In genomic region chr1:203263496-203263895, GRCh38 we compare ENCODE assay signal across 25 cellular contexts. TPM values are rescaled to one million over a fixed set of nuclear protein-coding genes. Genes with fewer than 3 reads are reported as not detected.
DNase-seq lines count a peak whose midpoint lies in the region; ATAC-seq and TF ChIP-seq lines count a peak whose summit lies in the region.
"Had no signal": no experiment of that assay in that cellular context is flagged by ENCODE, and none has a peak within 500 bp of the region (broad histone marks: within the 10 kb centered on the region; RNA-seq: fewer than 3 reads in every experiment).

No MANE protein-coding gene starts in this region.

- TF ChIP-seq POLR2A in breast epithelium (IDR thresholded peaks at IDR 0.05) (no peak), uterus (IDR thresholded peaks at IDR 0.05) (no peak)

- H3K9ac ChIP-seq in mammary epithelial cell (ENCODE audit: insufficient read depth, low read length) (no peak overlapping the region), colonic mucosa (ENCODE audit: low read depth in 2 of 2, low read length in 2 of 2) (no peak overlapping the region)

- H3K27me3 ChIP-seq in breast epithelium (no peaks in the 10 kb centered on the region), mammary epithelial cell (ENCODE audit: insufficient read depth, low read length) (no peaks in the 10 kb centered on the region), foreskin keratinocyte (no peaks in the 10 kb centered on the region), uterus (no peaks in the 10 kb centered on the region), colonic mucosa (no peaks in the 10 kb centered on the region)
- H3K27me3 ChIP-seq: Peyer's patch had no signal

- no peaks in the 10 kb centered on the region for H4K20me1 ChIP-seq in mammary epithelial cell (ENCODE audit: insufficient read depth, low read length)

- dilution Hi-C loops in mammary epithelial cell (cut with HindIII; ENCODE audit: low sequenced_read_pairs): loop anchor here (10.0 kb wide), 1 partner anchor 229 kb away; no protein-coding TSS in a partner anchor

- no peak overlapping the region for H3K4me2 ChIP-seq in mammary epithelial cell (ENCODE audit: insufficient read depth, low read depth, low read length)
- H3K4me2 ChIP-seq: A549 had no signal

- H3K27ac ChIP-seq in breast epithelium (peak overlapping the region; percentile 22 to 78), mammary epithelial cell (ENCODE audit: insufficient read depth, low read depth, low read length) (no peak overlapping the region), foreskin keratinocyte (peak overlapping the region; percentile 76), uterus (peak overlapping the region; percentile 74 to 76), colonic mucosa (no peak overlapping the region)
- H3K27ac ChIP-seq: A549, C4-2B, coronary artery, neutrophil, Peyer's patch had no signal

- WGBS in mammary epithelial cell (ENCODE audit: low coverage, missing lambda C conversion rate): 96% methylated on average over 4 of the region's 10 CpGs

- H2AFZ ChIP-seq in mammary epithelial cell (ENCODE audit: low read depth, low read length): no peak overlapping the region

- no peaks in the 10 kb centered on the region for H3K79me2 ChIP-seq in mammary epithelial cell (ENCODE audit: insufficient read depth, low read length)

- ATAC-seq in foreskin keratinocyte: no peak
- ATAC-seq: A549; stimulated activated naive CD8-positive, alpha-beta T cell treated with anti-CD3 and anti-CD28 coated beads, Interleukin-15, amount 100 ng/mL, for 72 hours had no signal

- BruUV-seq in mammary epithelial cell (replicated peaks; lab: Mats Ljungman, UMichigan): no TSS peak

- H3K4me1 ChIP-seq in breast epithelium: no peaks in the 10 kb centered on the region
- H3K4me1 ChIP-seq in mammary epithelial cell (ENCODE audit: insufficient read depth, low read length): peaks cover 2% of the 10 kb centered on the region
- H3K4me1 ChIP-seq in foreskin keratinocyte: peaks cover 23% of the 10 kb centered on the region
- peaks cover 0 to 4% of the 10 kb centered on the region in 2 donors for H3K4me1 ChIP-seq in uterus
- no peaks in the 10 kb centered on the region for H3K4me1 ChIP-seq in colonic mucosa

- DNase-seq in breast epithelium (ENCODE audit: low spot score in 2 of 2) (no peak), mammary epithelial cell (no peak), NOMO-1 treated with dmso at 0.1 percent for 144 hours (lab: John Stamatoyannopoulos, UW; ENCODE audit: unreplicated experiment) (peak; percentile 9), foreskin keratinocyte (no peak), uterus (peak in 1 of 2 donors; percentile 45), GM13976 (ENCODE audit: low spot score) (no peak), activated gamma-delta T cell (lab: John Stamatoyannopoulos, UW) (no peak), colonic mucosa (no peak)
- DNase-seq: activated CD4-positive, alpha-beta T cell treated with anti-CD3 and anti-CD28 coated beads, Interleukin-2, amount 50 U/mL, for 48 hours; activated naive CD4-positive, alpha-beta T cell treated with anti-CD3 and anti-CD28 coated beads for 36 hours; activated T-cell treated with anti-CD3 and anti-CD28 coated beads for 4 hours; DMS153; kidney; NCI-H1092; NCI-H2107; NCI-H526; Peyer's patch; stimulated activated naive CD8-positive, alpha-beta T cell treated with anti-CD3 and anti-CD28 coated beads, Interleukin-15, amount 100 ng/mL, for 72 hours; T-helper 1 cell had no signal

- CTCF ChIA-PET in mammary epithelial cell (lab: Charles Lee; ENCODE audit: low non-redundant PET): no interaction called here

- TF ChIP-seq CTCF in breast epithelium (IDR thresholded peaks at IDR 0.05): no peak
- no peak for TF ChIP-seq CTCF in mammary epithelial cell (conservative IDR thresholded peaks at IDR 0.05 in 1 of 2, IDR thresholded peaks at IDR 0.05 in 1 of 2; ENCODE audit: extremely low read depth in 1 of 2, insufficient read depth in 1 of 2, low read depth in 1 of 2, low read length in 2 of 2)
- TF ChIP-seq CTCF in foreskin keratinocyte (conservative IDR thresholded peaks at IDR 0.05): no peak
- TF ChIP-seq CTCF in uterus (IDR thresholded peaks at IDR 0.05): no peak
- no peak for TF ChIP-seq CTCF in GM13976 (IDR thresholded peaks at IDR 0.05; ENCODE audit: borderline replicate concordance, control extremely low read depth, extremely low read depth, insufficient read depth, missing control alignments)
- no peak for TF ChIP-seq CTCF in colonic mucosa (IDR thresholded peaks at IDR 0.05)

- in situ Hi-C loops in mammary epithelial cell (cut with MboI; ENCODE audit: low sequenced_read_pairs in 2 of 2): no loop called here
- in situ Hi-C loops in GM13976 (cut with MboI; ENCODE audit: low sequenced_read_pairs, unreplicated experiment): no loop called here

- H3K9me3 ChIP-seq in breast epithelium (no peaks in the 10 kb centered on the region), mammary epithelial cell (replicated peaks; ENCODE audit: insufficient read depth, low read length) (no peaks in the 10 kb centered on the region), uterus (no peaks in the 10 kb centered on the region), colonic mucosa (no peaks in the 10 kb centered on the region)
- H3K9me3 ChIP-seq: A549, neutrophil, Peyer's patch had no signal

- H3K4me3 ChIP-seq in breast epithelium (no peak overlapping the region), mammary epithelial cell (replicated peaks in 1 of 3; ENCODE audit: insufficient read depth in 1 of 3, low read depth in 2 of 3, low read length in 3 of 3) (no peak overlapping the region), uterus (no peak overlapping the region), colonic mucosa (no peak overlapping the region)
- H3K4me3 ChIP-seq: A549, coronary artery, Peyer's patch had no signal

- H3K36me3 ChIP-seq in breast epithelium (no peaks in the 10 kb centered on the region), mammary epithelial cell (ENCODE audit: insufficient read depth, low read length) (no peaks in the 10 kb centered on the region), uterus (no peaks in the 10 kb centered on the region), colonic mucosa (no peaks in the 10 kb centered on the region)
- H3K36me3 ChIP-seq: neutrophil, Peyer's patch had no signal

- intact Hi-C loops in breast epithelium (cut with DNase I; ENCODE audit: low total_unique reads) (no loop called here), mammary epithelial cell (cut with micrococcal nuclease) (no loop called here), uterus (cut with DNase I; ENCODE audit: low total_unique reads) (no loop called here), colonic mucosa (cut with DNase I) (loop anchor here (10.0 kb wide), 1 partner anchor 221 kb away; no protein-coding TSS in a partner anchor)

RNA-seq across cellular contexts. Expression of gene CHIT1, which starts 34.0 kb away (rescaled TPM):
- total RNA-seq in breast epithelium: 10 to 100 TPM in 1 of 3 donors, 1 to 10 TPM in 1, not detected in 1; 5.1 to 15.2 TPM
- under 1 TPM in 1 of 2 donors, not detected in 1; under 0.01 TPM for total RNA-seq in mammary epithelial cell
- polyA plus RNA-seq in mammary epithelial cell: not detected
- polyA minus RNA-seq in mammary epithelial cell: not detected
- total RNA-seq in foreskin keratinocyte: not detected in 2 replicates
- polyA plus RNA-seq in foreskin keratinocyte: not detected in 2 replicates
- total RNA-seq in uterus: under 1 TPM in 2 of 4 donors, not detected in 2; 0.07 to 0.77 TPM
- under 1 TPM in 1 of 2 donors, not detected in 1; 0.30 TPM for total RNA-seq in colonic mucosa
- total RNA-seq: astrocyte, fibroblast of villous mesenchyme had no signal
- polyA plus RNA-seq: A549 had no signal

RNA-seq across cellular contexts. Expression of gene BTG2, which starts 41.8 kb away (rescaled TPM):
- 100 to 1,000 TPM in 2 of 3 donors, 10 to 100 TPM in 1; 82.7 to 271 (median 102) TPM for total RNA-seq in breast epithelium
- 100 to 1,000 TPM in 1 of 2 donors, 10 to 100 TPM in 1; 74.8 to 107 TPM for total RNA-seq in mammary epithelial cell
- polyA plus RNA-seq in mammary epithelial cell: 47.2 TPM
- 57.2 TPM for polyA minus RNA-seq in mammary epithelial cell
- total RNA-seq in foreskin keratinocyte: 25.5 and 26.5 TPM in 2 replicates
- 15.0 and 19.0 TPM in 2 replicates for polyA plus RNA-seq in foreskin keratinocyte
- total RNA-seq in uterus: 10 to 100 TPM; 14.6 to 95.9 (median 56.5) TPM
- total RNA-seq in colonic mucosa: 10 to 100 TPM; 66.4 to 88.0 TPM

Comparison
In these comparisons a context has a peak if more than half of its experiments do, and no peak if none do; other contexts are left out.
1. H3K27ac ChIP-seq: peak in breast epithelium (2 of 2), foreskin keratinocyte (single experiment) and uterus (2 of 2); none in mammary epithelial cell (single experiment) and colonic mucosa (single experiment).